ENCODE assay signal across 16 cellular contexts in the genomic region with DNA sequence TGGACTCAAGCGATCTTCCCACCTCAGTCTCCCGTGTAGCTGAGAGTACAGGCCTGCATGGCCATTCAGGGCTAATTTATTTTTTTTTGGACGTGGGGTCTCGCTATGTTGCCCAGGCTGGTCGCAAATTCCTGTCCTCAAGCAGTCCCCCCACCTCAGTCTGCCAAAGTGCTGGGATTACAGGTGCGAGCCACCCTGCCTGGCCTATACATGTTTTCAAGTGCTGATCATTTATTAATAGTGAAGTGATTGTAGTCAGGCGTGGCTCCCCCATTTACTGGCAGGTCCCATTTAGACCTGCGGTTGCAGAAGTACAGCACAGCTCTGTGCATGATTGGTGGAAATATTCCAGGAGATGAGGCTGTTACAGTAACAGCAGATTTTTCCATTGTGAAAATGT. TPM values are rescaled to one million over a fixed set of nuclear protein-coding genes. Genes with fewer than 3 reads are reported as not detected.
A peak's percentile ranks its signal among the peaks of the same experiment; 100 is the strongest.
DNase-seq lines count a peak whose midpoint lies in the region; ATAC-seq lines count a peak whose summit lies in the region.
"Had no signal": no experiment of that assay in that cellular context is flagged by ENCODE, and none has a peak within 500 bp of the region (broad histone marks: within the 10 kb centered on the region; RNA-seq: fewer than 3 reads in every experiment).

No MANE protein-coding gene starts in this region.

- intact Hi-C loops in activated CD4-positive, alpha-beta T cell treated with anti-CD3 and anti-CD28 coated beads, Interleukin-2, amount 10 ng/mL, durations not matched to agents 24 days and 14 days (cut with micrococcal nuclease): no loop called here
- intact Hi-C loops in right cardiac atrium (cut with DNase I): no loop called here

- H3K27ac Mint-ChIP-seq in activated CD4-positive, alpha-beta T cell treated with anti-CD3 and anti-CD28 coated beads, Interleukin-2, amount 10 ng/mL, durations not matched to agents 24 days and 14 days: peak overlapping the region; percentile 53
- peak overlapping the region; percentile 44 for H3K27ac Mint-ChIP-seq in activated naive CD8-positive, alpha-beta T cell treated with anti-CD3 and anti-CD28 coated beads for 36 hours
- peak overlapping the region; percentile 76 for H3K27ac Mint-ChIP-seq in stimulated activated effector memory CD8-positive, alpha-beta T cell treated with anti-CD3 and anti-CD28 coated beads, Interleukin-12 subunit alpha, Interleukin-12 subunit beta, amount 100 ng/mL, for 72 hours

- H3K27me3 ChIP-seq in right cardiac atrium (ENCODE audit: control insufficient read depth, insufficient read depth): no peaks in the 10 kb centered on the region

- 74% methylated on average over 8 of the region's 8 CpGs for WGBS in right cardiac atrium

- peaks cover 19% of the 10 kb centered on the region for H3K4me1 ChIP-seq in right cardiac atrium (ENCODE audit: control insufficient read depth, insufficient read depth, low read length)

- ATAC-seq in right cardiac atrium (peak in 1 of 2 donors; percentile 6), GM19452 (IDR thresholded peaks at IDR 0.05; ENCODE audit: unreplicated experiment) (no peak), HG03175 (IDR thresholded peaks at IDR 0.05; ENCODE audit: unreplicated experiment) (no peak)
- ATAC-seq in stimulated activated effector memory CD8-positive, alpha-beta T cell treated with anti-CD3 and anti-CD28 coated beads, Interleukin-12 subunit alpha, Interleukin-12 subunit beta, amount 100 ng/mL, for 72 hours: no peak

- no peak overlapping the region for H3K4me3 Mint-ChIP-seq in activated CD4-positive, alpha-beta T cell treated with anti-CD3 and anti-CD28 coated beads, Interleukin-2, amount 10 ng/mL, durations not matched to agents 24 days and 14 days
- no peak overlapping the region for H3K4me3 Mint-ChIP-seq in activated naive CD8-positive, alpha-beta T cell treated with anti-CD3 and anti-CD28 coated beads for 36 hours
- H3K4me3 Mint-ChIP-seq in stimulated activated effector memory CD8-positive, alpha-beta T cell treated with anti-CD3 and anti-CD28 coated beads, Interleukin-12 subunit alpha, Interleukin-12 subunit beta, amount 100 ng/mL, for 72 hours: no peak overlapping the region

- DNase-seq in activated CD4-positive, alpha-beta T cell treated with anti-CD3 and anti-CD28 coated beads, Interleukin-2, amount 10 ng/mL, durations not matched to agents 24 days and 14 days: no peak
- DNase-seq in activated CD4-positive, alpha-beta T cell treated with anti-CD3 and anti-CD28 coated beads for 48 hours: no peak
- DNase-seq in activated naive CD8-positive, alpha-beta T cell treated with anti-CD3 and anti-CD28 coated beads for 36 hours: no peak
- DNase-seq in right cardiac atrium (no peak), CD1c-positive myeloid dendritic cell (ENCODE audit: extremely low spot score) (no peak)
- DNase-seq in stimulated activated effector memory CD8-positive, alpha-beta T cell treated with anti-CD3 and anti-CD28 coated beads, Interleukin-12 subunit alpha, Interleukin-12 subunit beta, amount 100 ng/mL, for 72 hours (ENCODE audit: low spot score in 2 of 2): no peak
- DNase-seq: activated CD8-positive, alpha-beta memory T cell treated with anti-CD3 and anti-CD28 coated beads, Interleukin-2, amount 50 U/mL, for 48 hours; DND-41; Kasumi-1; PC-9; stimulated activated CD4-positive, alpha-beta T cell treated with anti-CD3 and anti-CD28 coated beads, Interleukin-1b, Interleukin-23, amount 100 ng/mL, for 48 hours; T-helper 9 cell had no signal

- H3K36me3 Mint-ChIP-seq in activated CD4-positive, alpha-beta T cell treated with anti-CD3 and anti-CD28 coated beads, Interleukin-2, amount 10 ng/mL, durations not matched to agents 24 days and 14 days (ENCODE audit: low read depth): peaks cover 17% of the 10 kb centered on the region
- peaks cover 8% of the 10 kb centered on the region for H3K36me3 Mint-ChIP-seq in activated naive CD8-positive, alpha-beta T cell treated with anti-CD3 and anti-CD28 coated beads for 36 hours
- peaks cover 25% of the 10 kb centered on the region for H3K36me3 Mint-ChIP-seq in stimulated activated effector memory CD8-positive, alpha-beta T cell treated with anti-CD3 and anti-CD28 coated beads, Interleukin-12 subunit alpha, Interleukin-12 subunit beta, amount 100 ng/mL, for 72 hours

- peaks cover 46% of the 10 kb centered on the region for H3K4me1 Mint-ChIP-seq in activated CD4-positive, alpha-beta T cell treated with anti-CD3 and anti-CD28 coated beads, Interleukin-2, amount 10 ng/mL, durations not matched to agents 24 days and 14 days
- H3K4me1 Mint-ChIP-seq in activated naive CD8-positive, alpha-beta T cell treated with anti-CD3 and anti-CD28 coated beads for 36 hours: peaks cover 49% of the 10 kb centered on the region
- peaks cover 55% of the 10 kb centered on the region for H3K4me1 Mint-ChIP-seq in stimulated activated effector memory CD8-positive, alpha-beta T cell treated with anti-CD3 and anti-CD28 coated beads, Interleukin-12 subunit alpha, Interleukin-12 subunit beta, amount 100 ng/mL, for 72 hours

- H3K9me3 ChIP-seq in right cardiac atrium (ENCODE audit: control insufficient read depth, low read length): no peaks in the 10 kb centered on the region
- H3K9me3 ChIP-seq: A549 had no signal

- H3K9me3 Mint-ChIP-seq in activated CD4-positive, alpha-beta T cell treated with anti-CD3 and anti-CD28 coated beads, Interleukin-2, amount 10 ng/mL, durations not matched to agents 24 days and 14 days: no peaks in the 10 kb centered on the region
- no peaks in the 10 kb centered on the region for H3K9me3 Mint-ChIP-seq in activated naive CD8-positive, alpha-beta T cell treated with anti-CD3 and anti-CD28 coated beads for 36 hours
- no peaks in the 10 kb centered on the region for H3K9me3 Mint-ChIP-seq in stimulated activated effector memory CD8-positive, alpha-beta T cell treated with anti-CD3 and anti-CD28 coated beads, Interleukin-12 subunit alpha, Interleukin-12 subunit beta, amount 100 ng/mL, for 72 hours
- H3K9me3 Mint-ChIP-seq: neural crest cell had no signal

- H3K27ac ChIP-seq in right cardiac atrium (ENCODE audit: low read length): peak overlapping the region; percentile 46
- H3K27ac ChIP-seq: A549, PC-9 had no signal

- no peaks in the 10 kb centered on the region for H3K27me3 Mint-ChIP-seq in activated CD4-positive, alpha-beta T cell treated with anti-CD3 and anti-CD28 coated beads, Interleukin-2, amount 10 ng/mL, durations not matched to agents 24 days and 14 days
- no peaks in the 10 kb centered on the region for H3K27me3 Mint-ChIP-seq in activated naive CD8-positive, alpha-beta T cell treated with anti-CD3 and anti-CD28 coated beads for 36 hours

- H3K4me3 ChIP-seq in right cardiac atrium (ENCODE audit: low read length): no peak overlapping the region
- H3K4me3 ChIP-seq: A549, PC-9 had no signal

RNA-seq across cellular contexts. Expression of gene FOXK2, which starts 8.4 kb away (rescaled TPM):
- 92.6 and 97.4 TPM in 2 replicates for total RNA-seq in activated CD4-positive, alpha-beta T cell treated with anti-CD3 and anti-CD28 coated beads, Interleukin-2, amount 10 ng/mL, durations not matched to agents 24 days and 14 days
- 10 to 100 TPM; 59.4 to 67.2 TPM for total RNA-seq in activated naive CD8-positive, alpha-beta T cell treated with anti-CD3 and anti-CD28 coated beads for 36 hours
- 10 to 100 TPM; 35.7 to 69.1 (median 41.6) TPM for total RNA-seq in right cardiac atrium
- polyA plus RNA-seq in right cardiac atrium: 19.9 TPM
